Comparison of ENCODE assay signal across 28 cellular contexts in genomic region chr10:127833804-127834203, GRCh38. TPM values are rescaled to one million over a fixed set of nuclear protein-coding genes. Genes with fewer than 3 reads are reported as not detected.
DNase-seq lines count a peak whose midpoint lies in the region; ATAC-seq and TF ChIP-seq lines count a peak whose summit lies in the region.
"Had no signal": no experiment of that assay in that cellular context is flagged by ENCODE, and none has a peak within 500 bp of the region (broad histone marks: within the 10 kb centered on the region; RNA-seq: fewer than 3 reads in every experiment).

No MANE protein-coding gene starts in this region.

- no peak for ATAC-seq in heart left ventricle
- no peak for ATAC-seq in right cardiac atrium
- ATAC-seq: A549, GM23338 had no signal

- H3K27ac Mint-ChIP-seq in neural progenitor cell: no peak overlapping the region
- H3K27ac Mint-ChIP-seq: CD4-positive, alpha-beta memory T cell; GM23338; H9 had no signal

- H3K27me3 ChIP-seq in heart left ventricle (peaks cover 0 to 18% (median 0%) of the 10 kb centered on the region in 9 donors), right cardiac atrium (ENCODE audit: control insufficient read depth, insufficient read depth) (no peaks in the 10 kb centered on the region), parathyroid adenoma (ENCODE audit: control insufficient read depth, insufficient read depth, low read length) (no peaks in the 10 kb centered on the region), neural progenitor cell (peaks cover 38% of the 10 kb centered on the region)
- H3K27me3 ChIP-seq: SJSA1 had no signal

- H3K27me3 Mint-ChIP-seq in neural progenitor cell (ENCODE audit: insufficient read depth, low read depth): peaks cover 19% of the 10 kb centered on the region

- H3K4me2 ChIP-seq in parathyroid adenoma (ENCODE audit: low read length): no peak overlapping the region
- no peak overlapping the region for H3K4me2 ChIP-seq in neural progenitor cell
- H3K4me2 ChIP-seq: A549, GM23338, PC-9 had no signal

- TF ChIP-seq CTCF in heart left ventricle (IDR thresholded peaks at IDR 0.05) (no peak), parathyroid adenoma (IDR thresholded peaks at IDR 0.05) (no peak), neural progenitor cell (IDR thresholded peaks at IDR 0.05) (no peak)

- no peaks in the 10 kb centered on the region for H3K36me3 Mint-ChIP-seq in neural progenitor cell
- H3K36me3 Mint-ChIP-seq: CD4-positive, alpha-beta memory T cell had no signal

- intact Hi-C loops in heart left ventricle (cut with DNase I): loop anchor here in 1 of 10 donors (5.0 kb wide), 1 partner anchor 247 kb away; no protein-coding TSS in a partner anchor
- intact Hi-C loops in right cardiac atrium (cut with DNase I): no loop called here

- TF ChIP-seq POLR2A in heart left ventricle (IDR thresholded peaks at IDR 0.05): no peak

- H3K4me1 Mint-ChIP-seq in neural progenitor cell: peaks cover 10% of the 10 kb centered on the region

- H4K20me1 ChIP-seq in neural progenitor cell (ENCODE audit: low read depth): no peaks in the 10 kb centered on the region

- 73 to 75% (median 74%) methylated on average over 7 of the region's 7 CpGs for WGBS in heart left ventricle, 4 donors
- WGBS in right cardiac atrium: 73% methylated on average over 7 of the region's 7 CpGs

- H3K27ac ChIP-seq in heart left ventricle: peak overlapping the region in 10 of 12 donors; percentile 45 to 79 (median 64)
- H3K27ac ChIP-seq in right cardiac atrium (ENCODE audit: low read length): no peak overlapping the region
- peak overlapping the region; percentile 42 for H3K27ac ChIP-seq in parathyroid adenoma
- H3K27ac ChIP-seq in neural progenitor cell: no peak overlapping the region
- H3K27ac ChIP-seq: A549, PC-9, SJSA1 had no signal

- H3K9ac ChIP-seq in parathyroid adenoma: no peak overlapping the region
- H3K9ac ChIP-seq in neural progenitor cell: no peak overlapping the region

- H2AFZ ChIP-seq in parathyroid adenoma: no peak overlapping the region
- H2AFZ ChIP-seq in neural progenitor cell (replicated peaks): no peak overlapping the region
- H2AFZ ChIP-seq: GM23338, PC-9 had no signal

- H3F3A ChIP-seq in neural progenitor cell (ENCODE audit: low read depth): no peaks in the 10 kb centered on the region

- DNase-seq in heart left ventricle (no peak), right cardiac atrium (no peak), NCI-H2171 treated with DMSO at 0.1 percent for 48 hours (lab: John Stamatoyannopoulos, UW) (peak; percentile 58), islet precursor cell (peak; percentile 19), DMS114 treated with DMSO at 0.1 percent for 48 hours (lab: John Stamatoyannopoulos, UW; ENCODE audit: unreplicated experiment) (no peak), neural progenitor cell (ENCODE audit: low spot score) (no peak)
- no peak for DNase-seq in activated CD4-positive, CD25-positive, alpha-beta regulatory T cell (lab: John Stamatoyannopoulos, UW)
- DNase-seq: C1 segment of cervical spinal cord; CD4-positive, alpha-beta memory T cell; COR-L47; H9; KBM-7; MV-4-11; NCI-H1417; NCI-H1694; NCI-H2029 treated with DMSO at 0.1 percent for 48 hours; NCI-H446; NCI-H524 treated with DMSO at 0.1 percent for 48 hours; NCI-H774; PC-9 had no signal

- H3K4me1 ChIP-seq in heart left ventricle (peaks cover 0 to 15% (median 4%) of the 10 kb centered on the region in 12 donors), right cardiac atrium (ENCODE audit: control insufficient read depth, insufficient read depth, low read length) (no peaks in the 10 kb centered on the region), parathyroid adenoma (no peaks in the 10 kb centered on the region), neural progenitor cell (no peaks in the 10 kb centered on the region)
- H3K4me1 ChIP-seq: A549 had no signal

- H3K9me3 ChIP-seq in heart left ventricle (peaks cover 0 to 7% (median 0%) of the 10 kb centered on the region in 12 donors), right cardiac atrium (ENCODE audit: control insufficient read depth, low read length) (no peaks in the 10 kb centered on the region), parathyroid adenoma (ENCODE audit: control insufficient read depth, low read length) (no peaks in the 10 kb centered on the region), neural progenitor cell (ENCODE audit: low read depth) (no peaks in the 10 kb centered on the region)
- H3K9me3 ChIP-seq: A549, SJSA1 had no signal

- H3K79me2 ChIP-seq in parathyroid adenoma: no peaks in the 10 kb centered on the region
- H3K79me2 ChIP-seq in neural progenitor cell (ENCODE audit: low read depth): no peaks in the 10 kb centered on the region

- no peaks in the 10 kb centered on the region for H3K36me3 ChIP-seq in heart left ventricle
- no peaks in the 10 kb centered on the region for H3K36me3 ChIP-seq in parathyroid adenoma (ENCODE audit: control insufficient read depth, insufficient read depth, low read length)
- H3K36me3 ChIP-seq in neural progenitor cell: no peaks in the 10 kb centered on the region
- H3K36me3 ChIP-seq: SJSA1 had no signal

- H3K9me3 Mint-ChIP-seq in neural progenitor cell: peaks cover 8% of the 10 kb centered on the region

- H3K4me3 ChIP-seq in heart left ventricle (no peak overlapping the region), right cardiac atrium (ENCODE audit: low read length) (no peak overlapping the region), parathyroid adenoma (ENCODE audit: low read depth, low read length) (no peak overlapping the region), neural progenitor cell (no peak overlapping the region)
- H3K4me3 ChIP-seq: A549, GM23338, PC-9, SJSA1 had no signal

- H3K4me3 Mint-ChIP-seq in neural progenitor cell: no peak overlapping the region
- H3K4me3 Mint-ChIP-seq: CD4-positive, alpha-beta memory T cell; GM23338; H9 had no signal

RNA-seq across cellular contexts. Expression of gene CLRN3, which starts 58.9 kb away (rescaled TPM):
- under 1 TPM in 1 of 9 donors, not detected in 8; 0.35 TPM for total RNA-seq in heart left ventricle
- not detected for polyA plus RNA-seq in heart left ventricle
- not detected for total RNA-seq in right cardiac atrium
- polyA plus RNA-seq in right cardiac atrium: not detected
- 0.12 TPM in 1 of 2 replicates, not detected in the other for total RNA-seq in neural progenitor cell (ENCODE audit: low replicate concordance)
- total RNA-seq: CD4-positive, alpha-beta memory T cell; GM23338; H9; LHCN-M2; MCF 10A; PC-9; Right ventricle myocardium inferior; RPMI7951; SJSA1 had no signal
- polyA plus RNA-seq: CD4-positive, alpha-beta memory T cell; GM23338 had no signal

Comparison
In these comparisons a context has a peak if more than half of its experiments do, and no peak if none do; other contexts are left out.
1. H3K27ac ChIP-seq: peak in heart left ventricle (10 of 12) and parathyroid adenoma (single experiment); none in right cardiac atrium (single experiment) and neural progenitor cell (single experiment).
2. DNase-seq: peak in NCI-H2171 treated with DMSO at 0.1 percent for 48 hours (single experiment) and islet precursor cell (single experiment); none in heart left ventricle (0 of 5), right cardiac atrium (0 of 3), activated CD4-positive, CD25-positive, alpha-beta regulatory T cell (0 of 4), DMS114 treated with DMSO at 0.1 percent for 48 hours (single experiment) and neural progenitor cell (single experiment).